8 cellular contexts compared by ENCODE assay signal in the genomic region with DNA sequence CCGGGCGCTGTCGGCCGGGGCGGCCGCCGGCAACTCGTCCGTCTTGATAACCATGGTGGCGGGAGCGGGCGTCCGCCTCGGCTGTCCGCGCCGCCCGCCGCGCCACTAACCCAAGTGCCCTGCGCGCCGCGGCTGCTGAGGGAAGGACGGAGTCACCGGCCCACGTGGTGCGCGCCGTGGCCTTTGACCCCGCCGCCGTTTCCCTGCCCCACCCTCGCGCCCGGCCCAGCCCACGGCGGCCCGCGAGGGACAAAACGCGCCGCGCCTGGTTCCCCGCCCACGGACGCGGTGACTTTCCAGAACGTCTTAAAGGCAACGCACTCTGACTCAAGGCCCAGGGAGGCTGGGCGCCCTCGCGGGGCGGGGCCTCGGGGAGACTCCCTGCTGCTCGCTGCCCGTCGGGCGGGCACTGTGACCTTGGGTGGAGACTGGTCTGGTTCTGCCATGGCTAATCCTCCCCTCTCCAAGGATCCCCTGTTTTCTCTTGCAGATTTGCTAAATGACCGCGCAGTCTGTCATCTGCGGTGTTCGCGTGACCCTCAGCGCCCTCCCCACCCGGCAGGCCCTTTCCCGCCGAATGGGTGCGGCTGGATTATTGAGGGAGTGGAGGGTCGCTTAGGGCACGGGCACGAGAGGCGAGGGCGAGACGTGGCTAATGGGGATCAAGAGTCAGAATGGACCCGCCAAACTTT. TPM values are rescaled to one million over a fixed set of nuclear protein-coding genes. Genes with fewer than 3 reads are reported as not detected.
DNase-seq lines count a peak whose midpoint lies in the region; ATAC-seq and TF ChIP-seq lines count a peak whose summit lies in the region.

A gene with protein sequence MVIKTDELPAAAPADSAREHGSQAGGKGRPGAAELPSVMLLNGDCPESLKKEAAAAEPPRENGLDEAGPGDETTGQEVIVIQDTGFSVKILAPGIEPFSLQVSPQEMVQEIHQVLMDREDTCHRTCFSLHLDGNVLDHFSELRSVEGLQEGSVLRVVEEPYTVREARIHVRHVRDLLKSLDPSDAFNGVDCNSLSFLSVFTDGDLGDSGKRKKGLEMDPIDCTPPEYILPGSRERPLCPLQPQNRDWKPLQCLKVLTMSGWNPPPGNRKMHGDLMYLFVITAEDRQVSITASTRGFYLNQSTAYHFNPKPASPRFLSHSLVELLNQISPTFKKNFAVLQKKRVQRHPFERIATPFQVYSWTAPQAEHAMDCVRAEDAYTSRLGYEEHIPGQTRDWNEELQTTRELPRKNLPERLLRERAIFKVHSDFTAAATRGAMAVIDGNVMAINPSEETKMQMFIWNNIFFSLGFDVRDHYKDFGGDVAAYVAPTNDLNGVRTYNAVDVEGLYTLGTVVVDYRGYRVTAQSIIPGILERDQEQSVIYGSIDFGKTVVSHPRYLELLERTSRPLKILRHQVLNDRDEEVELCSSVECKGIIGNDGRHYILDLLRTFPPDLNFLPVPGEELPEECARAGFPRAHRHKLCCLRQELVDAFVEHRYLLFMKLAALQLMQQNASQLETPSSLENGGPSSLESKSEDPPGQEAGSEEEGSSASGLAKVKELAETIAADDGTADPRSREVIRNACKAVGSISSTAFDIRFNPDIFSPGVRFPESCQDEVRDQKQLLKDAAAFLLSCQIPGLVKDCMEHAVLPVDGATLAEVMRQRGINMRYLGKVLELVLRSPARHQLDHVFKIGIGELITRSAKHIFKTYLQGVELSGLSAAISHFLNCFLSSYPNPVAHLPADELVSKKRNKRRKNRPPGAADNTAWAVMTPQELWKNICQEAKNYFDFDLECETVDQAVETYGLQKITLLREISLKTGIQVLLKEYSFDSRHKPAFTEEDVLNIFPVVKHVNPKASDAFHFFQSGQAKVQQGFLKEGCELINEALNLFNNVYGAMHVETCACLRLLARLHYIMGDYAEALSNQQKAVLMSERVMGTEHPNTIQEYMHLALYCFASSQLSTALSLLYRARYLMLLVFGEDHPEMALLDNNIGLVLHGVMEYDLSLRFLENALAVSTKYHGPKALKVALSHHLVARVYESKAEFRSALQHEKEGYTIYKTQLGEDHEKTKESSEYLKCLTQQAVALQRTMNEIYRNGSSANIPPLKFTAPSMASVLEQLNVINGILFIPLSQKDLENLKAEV (N-terminal part only) (minus strand): TSS at position 157 of the 692 bp plus-strand sequence. CDS start 103 bp downstream, at position 54.

- H3K4me3 ChIP-seq in liver (ENCODE audit: low read depth in 1 of 3, low read length in 3 of 3) = peak within 1 kb of the TSS; percentile 83 to 98 (median 94)

- DNase-seq in NCI-H774 (lab: John Stamatoyannopoulos, UW) (peak; percentile 78), dermis blood vessel endothelial cell (peak; percentile 99)
- peak; percentile 95 for DNase-seq in activated CD4-positive, alpha-beta T cell treated with anti-CD3 and anti-CD28 coated beads, Interleukin-2, amount 50 U/mL, for 4 hours
- DNase-seq in stimulated activated CD4-positive, alpha-beta T cell treated with anti-CD3 and anti-CD28 coated beads, Interleukin-4, amount 100 ng/mL, for 1 hour = peak; percentile 99

- TF ChIP-seq RAD21 in liver (IDR thresholded peaks at IDR 0.05) = peak in 1 of 2 donors; percentile 54

- H3K27ac ChIP-seq in C4-2B (peak within 1 kb of the TSS; percentile 96), liver (ENCODE audit: low read depth in 1 of 2, low read length in 2 of 2) (peak within 1 kb of the TSS; percentile 75 to 91)

- peak within 1 kb of the TSS; percentile 66 for H3K9ac ChIP-seq in liver (ENCODE audit: low read depth in 1 of 2, low read length in 2 of 2)

- ATAC-seq in GM19328 (IDR thresholded peaks at IDR 0.05; ENCODE audit: unreplicated experiment) = peak; percentile 70
- peak; percentile 46 for ATAC-seq in HG03469 (IDR thresholded peaks at IDR 0.05; ENCODE audit: unreplicated experiment)

- H3K27me3 ChIP-seq in liver (ENCODE audit: control insufficient read depth in 4 of 4, insufficient read depth in 4 of 4, low read length in 3 of 4) = no peaks in the 10 kb centered on the region

- no peaks in the 10 kb centered on the region for H3K9me3 ChIP-seq in liver (ENCODE audit: control insufficient read depth in 4 of 4, low read length in 3 of 4)

- no peaks in the 10 kb centered on the region for H3K36me3 ChIP-seq in liver (ENCODE audit: control insufficient read depth in 4 of 4, insufficient read depth in 3 of 4, low read depth in 1 of 4, low read length in 3 of 4)

- TF ChIP-seq CTCF in C4-2B (conservative IDR thresholded peaks at IDR 0.05) = no peak
- no peak for TF ChIP-seq CTCF in liver (IDR thresholded peaks at IDR 0.05; ENCODE audit: low read depth, low read length, missing input control)

- WGBS in liver = 1% methylated on average over 76 of the region's 76 CpGs

- peaks cover 7 to 48% (median 35%) of the 10 kb centered on the region in 4 donors for H3K4me1 ChIP-seq in liver (ENCODE audit: control insufficient read depth in 4 of 4, insufficient read depth in 4 of 4, low read length in 3 of 4)

TF ChIP-seq in liver, 16 proteins besides CTCF, POLR2A, EP300 and RAD21:
- TF ChIP-seq, protein P1, sequence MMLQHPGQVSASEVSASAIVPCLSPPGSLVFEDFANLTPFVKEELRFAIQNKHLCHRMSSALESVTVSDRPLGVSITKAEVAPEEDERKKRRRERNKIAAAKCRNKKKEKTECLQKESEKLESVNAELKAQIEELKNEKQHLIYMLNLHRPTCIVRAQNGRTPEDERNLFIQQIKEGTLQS (IDR thresholded peaks at IDR 0.05) = no peak
- peak; percentile 68 for TF ChIP-seq TAF1 (conservative IDR thresholded peaks at IDR 0.05)
- peak; percentile 41 for TF ChIP-seq FOXA1 (IDR thresholded peaks at IDR 0.05)
- TF ChIP-seq, protein P2, sequence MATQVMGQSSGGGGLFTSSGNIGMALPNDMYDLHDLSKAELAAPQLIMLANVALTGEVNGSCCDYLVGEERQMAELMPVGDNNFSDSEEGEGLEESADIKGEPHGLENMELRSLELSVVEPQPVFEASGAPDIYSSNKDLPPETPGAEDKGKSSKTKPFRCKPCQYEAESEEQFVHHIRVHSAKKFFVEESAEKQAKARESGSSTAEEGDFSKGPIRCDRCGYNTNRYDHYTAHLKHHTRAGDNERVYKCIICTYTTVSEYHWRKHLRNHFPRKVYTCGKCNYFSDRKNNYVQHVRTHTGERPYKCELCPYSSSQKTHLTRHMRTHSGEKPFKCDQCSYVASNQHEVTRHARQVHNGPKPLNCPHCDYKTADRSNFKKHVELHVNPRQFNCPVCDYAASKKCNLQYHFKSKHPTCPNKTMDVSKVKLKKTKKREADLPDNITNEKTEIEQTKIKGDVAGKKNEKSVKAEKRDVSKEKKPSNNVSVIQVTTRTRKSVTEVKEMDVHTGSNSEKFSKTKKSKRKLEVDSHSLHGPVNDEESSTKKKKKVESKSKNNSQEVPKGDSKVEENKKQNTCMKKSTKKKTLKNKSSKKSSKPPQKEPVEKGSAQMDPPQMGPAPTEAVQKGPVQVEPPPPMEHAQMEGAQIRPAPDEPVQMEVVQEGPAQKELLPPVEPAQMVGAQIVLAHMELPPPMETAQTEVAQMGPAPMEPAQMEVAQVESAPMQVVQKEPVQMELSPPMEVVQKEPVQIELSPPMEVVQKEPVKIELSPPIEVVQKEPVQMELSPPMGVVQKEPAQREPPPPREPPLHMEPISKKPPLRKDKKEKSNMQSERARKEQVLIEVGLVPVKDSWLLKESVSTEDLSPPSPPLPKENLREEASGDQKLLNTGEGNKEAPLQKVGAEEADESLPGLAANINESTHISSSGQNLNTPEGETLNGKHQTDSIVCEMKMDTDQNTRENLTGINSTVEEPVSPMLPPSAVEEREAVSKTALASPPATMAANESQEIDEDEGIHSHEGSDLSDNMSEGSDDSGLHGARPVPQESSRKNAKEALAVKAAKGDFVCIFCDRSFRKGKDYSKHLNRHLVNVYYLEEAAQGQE (IDR thresholded peaks at IDR 0.05) = peak; percentile 74
- TF ChIP-seq SP1 (IDR thresholded peaks at IDR 0.05) = peak; percentile 84
- TF ChIP-seq FOXA2 (IDR thresholded peaks at IDR 0.05) = peak; percentile 25
- peak in 1 of 2 donors; percentile 74 for TF ChIP-seq GABPA (IDR thresholded peaks at IDR 0.05 in 1 of 2, conservative IDR thresholded peaks at IDR 0.05 in 1 of 2)
- TF ChIP-seq HNF4G (IDR thresholded peaks at IDR 0.05) = peak; percentile 35
- TF ChIP-seq, protein P3, sequence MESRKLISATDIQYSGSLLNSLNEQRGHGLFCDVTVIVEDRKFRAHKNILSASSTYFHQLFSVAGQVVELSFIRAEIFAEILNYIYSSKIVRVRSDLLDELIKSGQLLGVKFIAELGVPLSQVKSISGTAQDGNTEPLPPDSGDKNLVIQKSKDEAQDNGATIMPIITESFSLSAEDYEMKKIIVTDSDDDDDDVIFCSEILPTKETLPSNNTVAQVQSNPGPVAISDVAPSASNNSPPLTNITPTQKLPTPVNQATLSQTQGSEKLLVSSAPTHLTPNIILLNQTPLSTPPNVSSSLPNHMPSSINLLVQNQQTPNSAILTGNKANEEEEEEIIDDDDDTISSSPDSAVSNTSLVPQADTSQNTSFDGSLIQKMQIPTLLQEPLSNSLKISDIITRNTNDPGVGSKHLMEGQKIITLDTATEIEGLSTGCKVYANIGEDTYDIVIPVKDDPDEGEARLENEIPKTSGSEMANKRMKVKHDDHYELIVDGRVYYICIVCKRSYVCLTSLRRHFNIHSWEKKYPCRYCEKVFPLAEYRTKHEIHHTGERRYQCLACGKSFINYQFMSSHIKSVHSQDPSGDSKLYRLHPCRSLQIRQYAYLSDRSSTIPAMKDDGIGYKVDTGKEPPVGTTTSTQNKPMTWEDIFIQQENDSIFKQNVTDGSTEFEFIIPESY (IDR thresholded peaks at IDR 0.05) = peak; percentile 81
- TF ChIP-seq JUND (IDR thresholded peaks at IDR 0.05) = peak; percentile 40 to 70
- peak; percentile 51 to 68 for TF ChIP-seq HNF4A (conservative IDR thresholded peaks at IDR 0.05)
- TF ChIP-seq, protein P4, sequence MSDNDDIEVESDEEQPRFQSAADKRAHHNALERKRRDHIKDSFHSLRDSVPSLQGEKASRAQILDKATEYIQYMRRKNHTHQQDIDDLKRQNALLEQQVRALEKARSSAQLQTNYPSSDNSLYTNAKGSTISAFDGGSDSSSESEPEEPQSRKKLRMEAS (IDR thresholded peaks at IDR 0.05) = peak; percentile 77
- peak; percentile 35 to 61 for TF ChIP-seq RXRA (IDR thresholded peaks at IDR 0.05)
- TF ChIP-seq NR2F2 (IDR thresholded peaks at IDR 0.05) = peak; percentile 65
- peak; percentile 95 to 98 for TF ChIP-seq EGR1 (IDR thresholded peaks at IDR 0.05; ENCODE audit: low read depth in 2 of 2)
- TF ChIP-seq YY1 (IDR thresholded peaks at IDR 0.05) = peak; percentile 75

RNA-seq across cellular contexts. Expression of the gene that starts here (rescaled TPM):
- total RNA-seq in dermis blood vessel endothelial cell (37.4 and 75.6 TPM in 2 replicates), liver (100 to 1,000 TPM in 1 of 2 donors, 10 to 100 TPM in 1; 73.0 to 224 TPM)
- 100 to 1,000 TPM in 1 of 2 donors, 10 to 100 TPM in 1; 40.2 to 130 TPM for polyA plus RNA-seq in liver

Comparison
In these comparisons a context has a peak if more than half of its experiments do, and no peak if none do; other contexts are left out.
1. Peak in every context shown above with its lines: DNase-seq, ATAC-seq, H3K4me3 ChIP-seq and H3K27ac ChIP-seq.